In the genomic region with DNA sequence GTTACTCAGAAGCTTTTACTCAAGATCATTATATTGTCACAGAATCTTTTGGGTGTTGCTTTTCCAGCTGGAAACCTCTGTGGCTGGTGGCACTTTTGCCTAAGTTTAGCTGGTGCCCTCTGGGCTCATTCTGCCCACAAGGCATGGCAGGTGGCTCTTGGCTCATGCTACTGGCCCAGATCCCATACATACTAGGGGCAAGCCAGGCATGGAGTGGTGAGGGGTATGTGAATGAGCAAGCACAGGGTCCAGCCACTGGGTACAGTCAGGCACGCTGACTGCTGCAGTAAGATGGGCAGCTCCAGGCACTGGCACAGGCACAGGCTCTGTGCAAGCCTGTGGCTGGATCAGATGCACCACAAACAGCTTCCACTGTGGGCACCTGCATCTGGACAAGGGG, we compare ENCODE assay signal across 7 cellular contexts.
"Had no signal": no experiment of that assay in that cellular context is flagged by ENCODE, and none has a peak within 500 bp of the region (broad histone marks: within the 10 kb centered on the region; RNA-seq: fewer than 3 reads in every experiment).

No MANE protein-coding gene starts in this region.

- H3K4me3 ChIP-seq: GM23338, HAP-1 had no signal

- H3K27ac ChIP-seq: HL-60 had no signal

- H3K36me3 ChIP-seq: HAP-1 had no signal

- H3K9me3 ChIP-seq: HAP-1 had no signal

- DNase-seq: HFFc6, KBM-7 had no signal

- ATAC-seq: GM23338, HCT116, HepG2 had no signal
